ENCODE assay signal across 29 cellular contexts in the genomic region with DNA sequence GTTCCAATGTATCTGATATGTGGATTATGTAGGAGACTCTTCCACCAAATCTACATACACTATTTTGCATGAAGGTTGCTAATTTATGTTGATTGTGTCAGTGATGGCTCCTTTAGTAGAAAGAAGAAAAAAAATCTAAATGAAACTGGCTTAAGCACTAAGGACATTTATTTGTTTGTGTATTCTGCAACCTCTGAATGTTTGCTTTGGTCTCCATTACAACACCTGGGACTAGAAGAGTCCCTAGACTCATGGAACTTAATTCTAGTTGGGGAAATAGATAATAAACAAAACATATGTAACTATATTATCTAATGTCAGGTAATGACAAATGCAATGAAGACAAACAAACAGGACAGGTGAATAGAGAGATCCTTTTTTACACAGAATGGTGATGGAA.
"Had no signal": no experiment of that assay in that cellular context is flagged by ENCODE, and none has a peak within 500 bp of the region (broad histone marks: within the 10 kb centered on the region; RNA-seq: fewer than 3 reads in every experiment).

No MANE protein-coding gene starts in this region.

- H3K4me1 Mint-ChIP-seq: activated CD4-positive, alpha-beta T cell treated with anti-CD3 and anti-CD28 coated beads, Interleukin-2, amount 10 ng/mL, durations not matched to agents 24 days and 14 days; activated naive CD4-positive, alpha-beta T cell treated with anti-CD3 and anti-CD28 coated beads, Interleukin-2, amount 10 ng/mL, durations not matched to agents 7 days and 5 days; activated naive CD8-positive, alpha-beta T cell treated with anti-CD3 and anti-CD28 coated beads, Interleukin-2, amount 50 U/mL, for 24 hours had no signal

- H3K27me3 Mint-ChIP-seq: activated CD4-positive, alpha-beta T cell treated with anti-CD3 and anti-CD28 coated beads, Interleukin-2, amount 10 ng/mL, durations not matched to agents 24 days and 14 days; activated naive CD4-positive, alpha-beta T cell treated with anti-CD3 and anti-CD28 coated beads, Interleukin-2, amount 10 ng/mL, durations not matched to agents 7 days and 5 days; activated naive CD8-positive, alpha-beta T cell; activated naive CD8-positive, alpha-beta T cell treated with anti-CD3 and anti-CD28 coated beads, Interleukin-2, amount 50 U/mL, for 24 hours; brain had no signal

- DNase-seq: activated CD4-positive, alpha-beta T cell treated with anti-CD3 and anti-CD28 coated beads, Interleukin-2, amount 50 U/mL, for 4 hours; activated CD8-positive, alpha-beta memory T cell treated with anti-CD3 and anti-CD28 coated beads, Interleukin-2, amount 50 U/mL, for 4 hours; activated CD8-positive, alpha-beta T cell treated with anti-CD3 and anti-CD28 coated beads, Interleukin-2, amount 10 ng/mL, durations not matched to agents 7 days and 5 days; activated effector memory CD4-positive, alpha-beta T cell treated with Interleukin-2 at 50 U/mL for 16 hours; activated naive CD4-positive, alpha-beta T cell treated with anti-CD3 and anti-CD28 coated beads, Interleukin-2, amount 10 ng/mL, durations not matched to agents 7 days and 5 days; activated naive CD8-positive, alpha-beta T cell treated with anti-CD3 and anti-CD28 coated beads, Interleukin-2, amount 50 U/mL, for 24 hours; activated T-cell treated with anti-CD3 and anti-CD28 coated beads, Interleukin-2, amount 50 U/mL, for 48 hours; anterior cingulate cortex; caudate nucleus; cerebellar nuclear complex; KG1; MM.1S; MV-4-11; NCI-H1092; NCI-H1436 treated with DMSO at 0.1 percent for 48 hours; NCI-H1694 treated with DMSO at 0.1 percent for 48 hours; NCI-H2029; NCI-H2227 treated with DMSO at 0.1 percent for 48 hours; NCI-H524 treated with DMSO at 0.1 percent for 48 hours; OCI-M1; Right ventricle myocardium superior; SW 1271; T-helper 1 cell; T-helper 2 cell; T-helper 9 cell; WERI-Rb-1 had no signal

- H3K36me3 ChIP-seq: WERI-Rb-1 had no signal

- H3K27ac ChIP-seq: WERI-Rb-1 had no signal

- H3K27ac Mint-ChIP-seq: activated CD4-positive, alpha-beta T cell treated with anti-CD3 and anti-CD28 coated beads, Interleukin-2, amount 10 ng/mL, durations not matched to agents 24 days and 14 days; activated CD8-positive, alpha-beta T cell treated with anti-CD3 and anti-CD28 coated beads, Interleukin-2, amount 10 ng/mL, durations not matched to agents 7 days and 5 days; activated naive CD4-positive, alpha-beta T cell treated with anti-CD3 and anti-CD28 coated beads, Interleukin-2, amount 10 ng/mL, durations not matched to agents 7 days and 5 days; activated naive CD8-positive, alpha-beta T cell; activated naive CD8-positive, alpha-beta T cell treated with anti-CD3 and anti-CD28 coated beads, Interleukin-2, amount 50 U/mL, for 24 hours had no signal

- H3K4me3 Mint-ChIP-seq: activated CD4-positive, alpha-beta T cell treated with anti-CD3 and anti-CD28 coated beads, Interleukin-2, amount 10 ng/mL, durations not matched to agents 24 days and 14 days; activated CD8-positive, alpha-beta T cell treated with anti-CD3 and anti-CD28 coated beads, Interleukin-2, amount 10 ng/mL, durations not matched to agents 7 days and 5 days; activated naive CD4-positive, alpha-beta T cell treated with anti-CD3 and anti-CD28 coated beads, Interleukin-2, amount 10 ng/mL, durations not matched to agents 7 days and 5 days; activated naive CD8-positive, alpha-beta T cell; activated naive CD8-positive, alpha-beta T cell treated with anti-CD3 and anti-CD28 coated beads, Interleukin-2, amount 50 U/mL, for 24 hours; brain had no signal

- ATAC-seq: activated CD8-positive, alpha-beta T cell treated with anti-CD3 and anti-CD28 coated beads, Interleukin-2, amount 10 ng/mL, durations not matched to agents 7 days and 5 days; activated naive CD8-positive, alpha-beta T cell treated with anti-CD3 and anti-CD28 coated beads, Interleukin-2, amount 50 U/mL, for 24 hours had no signal

- H3K36me3 Mint-ChIP-seq: activated naive CD4-positive, alpha-beta T cell treated with anti-CD3 and anti-CD28 coated beads, Interleukin-2, amount 10 ng/mL, durations not matched to agents 7 days and 5 days; activated naive CD8-positive, alpha-beta T cell; brain had no signal

- H3K9me3 Mint-ChIP-seq: activated naive CD8-positive, alpha-beta T cell treated with anti-CD3 and anti-CD28 coated beads, Interleukin-2, amount 50 U/mL, for 24 hours; brain had no signal
